ENCODE assay signal across 19 cellular contexts in genomic region chr3:172272699-172273098, GRCh38.
DNase-seq lines count a peak whose midpoint lies in the region; ATAC-seq and TF ChIP-seq lines count a peak whose summit lies in the region.
"Had no signal": no experiment of that assay in that cellular context is flagged by ENCODE, and none has a peak within 500 bp of the region (broad histone marks: within the 10 kb centered on the region; RNA-seq: fewer than 3 reads in every experiment).

No MANE protein-coding gene starts in this region.

- no peak overlapping the region for H3K9ac ChIP-seq in endodermal cell (ENCODE audit: extremely low read depth, low read length, poor library complexity, severe bottlenecking)

- H3K27ac Mint-ChIP-seq in HFFc6 (no peak overlapping the region), endodermal cell (peak overlapping the region; percentile 48)
- H3K27ac Mint-ChIP-seq: naive B cell, type B pancreatic cell had no signal

- no peak overlapping the region for H3K4me3 ChIP-seq in endodermal cell (ENCODE audit: low read length)
- H3K4me3 ChIP-seq: GM23338, left lung, psoas muscle had no signal

- H3K9me3 ChIP-seq in endodermal cell (ENCODE audit: control insufficient read depth, low read length), result no peaks in the 10 kb centered on the region
- H3K9me3 ChIP-seq: left lung, psoas muscle had no signal

- no peak for ATAC-seq in HG03139 (IDR thresholded peaks at IDR 0.05; ENCODE audit: unreplicated experiment)
- ATAC-seq in activated CD4-positive, CD25-positive, alpha-beta regulatory T cell treated with anti-CD3 and anti-CD28 coated beads, Interleukin-2, amount 50 U/mL, for 24 hours, result no peak
- ATAC-seq: foreskin keratinocyte, GM23338, left lung had no signal

- TF ChIP-seq POLR2A in erythroblast (IDR thresholded peaks at IDR 0.05; ENCODE audit: low read length), result no peak

- DNase-seq in AG08395 (ENCODE audit: low spot score), result peak; percentile 35
- DNase-seq in HFFc6, result no peak
- no peak for DNase-seq in endodermal cell
- DNase-seq in iris pigment epithelial cell (ENCODE audit: low read depth), result peak; percentile 85
- no peak for DNase-seq in erythroblast (lab: John Stamatoyannopoulos, UW)
- DNase-seq in D341Med (ENCODE audit: low spot score), result no peak
- DNase-seq: activated gamma-delta T cell treated with Interleukin-2 at 50 U/mL for 16 hours; foreskin keratinocyte; left lung; naive B cell; NCI-H1694 treated with DMSO at 0.1 percent for 48 hours; NCI-H446 treated with DMSO at 0.1 percent for 48 hours; psoas muscle; SHP77; stimulated activated naive CD4-positive, alpha-beta T cell treated with Interleukin-2 at 50 U/mL for 16 hours had no signal

- TF ChIP-seq CTCF in HFFc6 (IDR thresholded peaks at IDR 0.05) (no peak), endodermal cell (conservative IDR thresholded peaks at IDR 0.05) (no peak)

- no peak overlapping the region for H3K27ac ChIP-seq in endodermal cell (ENCODE audit: low read depth, low read length)
- H3K27ac ChIP-seq: foreskin keratinocyte, left lung, psoas muscle had no signal

- H3K36me3 ChIP-seq in endodermal cell (ENCODE audit: control insufficient read depth, insufficient read depth, low read length), result peaks cover 91% of the 10 kb centered on the region

- peaks cover 29% of the 10 kb centered on the region for H3K36me3 Mint-ChIP-seq in HFFc6 (ENCODE audit: low read depth)
- H3K36me3 Mint-ChIP-seq in endodermal cell (ENCODE audit: low read depth), result peaks cover 55% of the 10 kb centered on the region
- H3K36me3 Mint-ChIP-seq: naive B cell had no signal

- WGBS in endodermal cell (ENCODE audit: insufficient coverage in 1 of 2, insufficient read length in 1 of 2), 2 experiments, result 100% methylated on average over 1 to 2 of the region's 2 CpGs

- H3K9me3 Mint-ChIP-seq in HFFc6 (no peaks in the 10 kb centered on the region), endodermal cell (no peaks in the 10 kb centered on the region)
- H3K9me3 Mint-ChIP-seq: GM23338, naive B cell, type B pancreatic cell had no signal

- no peaks in the 10 kb centered on the region for H3K4me1 ChIP-seq in endodermal cell (ENCODE audit: control insufficient read depth, insufficient read depth, low read length)
- H3K4me1 ChIP-seq: foreskin keratinocyte had no signal

- H3K27me3 ChIP-seq in endodermal cell (ENCODE audit: control insufficient read depth, insufficient read depth, low read length, poor library complexity, severe bottlenecking), result no peaks in the 10 kb centered on the region
- H3K27me3 ChIP-seq: foreskin keratinocyte, left lung had no signal

- peaks cover 36% of the 10 kb centered on the region for H3K4me1 Mint-ChIP-seq in HFFc6 (ENCODE audit: low read depth)
- H3K4me1 Mint-ChIP-seq in endodermal cell, result peaks cover 3% of the 10 kb centered on the region
- H3K4me1 Mint-ChIP-seq: GM23338 had no signal

- peak overlapping the region; percentile 31; the same call in 1 of the 2 replicates for H3K4me3 Mint-ChIP-seq in HFFc6
- H3K4me3 Mint-ChIP-seq in endodermal cell, result no peak overlapping the region
- H3K4me3 Mint-ChIP-seq: GM23338, naive B cell, type B pancreatic cell had no signal

- H3K27me3 Mint-ChIP-seq in HFFc6 (ENCODE audit: insufficient read depth), result peaks cover 5% of the 10 kb centered on the region
- H3K27me3 Mint-ChIP-seq in endodermal cell (ENCODE audit: insufficient read depth), result no peaks in the 10 kb centered on the region
- H3K27me3 Mint-ChIP-seq: naive B cell, type B pancreatic cell had no signal

Comparison
In these comparisons a context has a peak if more than half of its experiments do, and no peak if none do; other contexts are left out.
1. DNase-seq: peak in AG08395 (single experiment) and iris pigment epithelial cell (single experiment); none in HFFc6 (single experiment), endodermal cell (single experiment), erythroblast (0 of 2) and D341Med (single experiment).